1 cellular context compared by ENCODE assay signal in the genomic region with DNA sequence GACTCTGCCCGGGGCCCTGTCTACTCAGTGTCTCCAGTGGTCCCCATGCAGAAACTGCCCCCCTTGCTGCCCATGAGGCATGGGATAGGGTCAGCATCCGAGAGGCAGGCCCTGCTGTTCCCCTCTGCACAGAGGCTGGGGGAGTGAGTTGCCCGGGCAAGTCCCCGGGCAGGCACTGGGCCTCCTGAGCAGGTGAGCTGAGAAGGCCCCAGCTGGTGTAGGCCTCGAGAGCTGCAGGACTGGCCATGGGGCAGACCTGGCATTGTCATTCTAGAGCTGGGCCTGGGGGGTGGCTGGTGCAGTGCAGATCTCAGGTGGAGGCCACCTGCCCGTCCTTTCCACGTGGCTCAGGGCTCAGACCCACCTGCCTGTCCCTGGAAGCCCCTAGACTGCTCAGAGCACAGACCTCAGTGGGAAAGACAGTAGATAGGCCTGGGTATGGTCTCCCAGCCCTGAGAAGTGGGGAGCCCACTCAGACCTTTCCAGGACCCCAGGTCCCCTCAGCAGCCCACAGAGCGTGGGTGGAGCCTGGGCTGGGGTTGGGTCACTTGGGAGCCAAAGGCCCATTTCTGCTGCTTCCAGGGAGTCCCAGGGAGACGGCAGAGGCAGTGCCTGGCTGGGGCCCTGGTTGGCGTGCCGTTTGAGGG.
TF ChIP-seq lines count a peak whose summit lies in the region.

No MANE protein-coding gene starts in this region.

TF ChIP-seq in GM12878, 131 proteins besides CTCF, POLR2A, EP300 and RAD21:
- TF ChIP-seq SREBF2 (IDR thresholded peaks at IDR 0.05; ENCODE audit: low read length) (no peak), EZH2 (IDR thresholded peaks at IDR 0.05; ENCODE audit: borderline replicate concordance, control insufficient read depth, low read depth, low read length) (no peak), ZNF207 (IDR thresholded peaks at IDR 0.05; ENCODE audit: borderline replicate concordance) (no peak)
- TF ChIP-seq, protein P1, sequence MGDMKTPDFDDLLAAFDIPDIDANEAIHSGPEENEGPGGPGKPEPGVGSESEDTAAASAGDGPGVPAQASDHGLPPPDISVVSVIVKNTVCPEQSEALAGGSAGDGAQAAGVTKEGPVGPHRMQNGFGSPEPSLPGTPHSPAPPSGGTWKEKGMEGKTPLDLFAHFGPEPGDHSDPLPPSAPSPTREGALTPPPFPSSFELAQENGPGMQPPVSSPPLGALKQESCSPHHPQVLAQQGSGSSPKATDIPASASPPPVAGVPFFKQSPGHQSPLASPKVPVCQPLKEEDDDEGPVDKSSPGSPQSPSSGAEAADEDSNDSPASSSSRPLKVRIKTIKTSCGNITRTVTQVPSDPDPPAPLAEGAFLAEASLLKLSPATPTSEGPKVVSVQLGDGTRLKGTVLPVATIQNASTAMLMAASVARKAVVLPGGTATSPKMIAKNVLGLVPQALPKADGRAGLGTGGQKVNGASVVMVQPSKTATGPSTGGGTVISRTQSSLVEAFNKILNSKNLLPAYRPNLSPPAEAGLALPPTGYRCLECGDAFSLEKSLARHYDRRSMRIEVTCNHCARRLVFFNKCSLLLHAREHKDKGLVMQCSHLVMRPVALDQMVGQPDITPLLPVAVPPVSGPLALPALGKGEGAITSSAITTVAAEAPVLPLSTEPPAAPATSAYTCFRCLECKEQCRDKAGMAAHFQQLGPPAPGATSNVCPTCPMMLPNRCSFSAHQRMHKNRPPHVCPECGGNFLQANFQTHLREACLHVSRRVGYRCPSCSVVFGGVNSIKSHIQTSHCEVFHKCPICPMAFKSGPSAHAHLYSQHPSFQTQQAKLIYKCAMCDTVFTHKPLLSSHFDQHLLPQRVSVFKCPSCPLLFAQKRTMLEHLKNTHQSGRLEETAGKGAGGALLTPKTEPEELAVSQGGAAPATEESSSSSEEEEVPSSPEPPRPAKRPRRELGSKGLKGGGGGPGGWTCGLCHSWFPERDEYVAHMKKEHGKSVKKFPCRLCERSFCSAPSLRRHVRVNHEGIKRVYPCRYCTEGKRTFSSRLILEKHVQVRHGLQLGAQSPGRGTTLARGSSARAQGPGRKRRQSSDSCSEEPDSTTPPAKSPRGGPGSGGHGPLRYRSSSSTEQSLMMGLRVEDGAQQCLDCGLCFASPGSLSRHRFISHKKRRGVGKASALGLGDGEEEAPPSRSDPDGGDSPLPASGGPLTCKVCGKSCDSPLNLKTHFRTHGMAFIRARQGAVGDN (IDR thresholded peaks at IDR 0.05): peak; percentile 66
